22 cellular contexts compared by ENCODE assay signal in the genomic region with DNA sequence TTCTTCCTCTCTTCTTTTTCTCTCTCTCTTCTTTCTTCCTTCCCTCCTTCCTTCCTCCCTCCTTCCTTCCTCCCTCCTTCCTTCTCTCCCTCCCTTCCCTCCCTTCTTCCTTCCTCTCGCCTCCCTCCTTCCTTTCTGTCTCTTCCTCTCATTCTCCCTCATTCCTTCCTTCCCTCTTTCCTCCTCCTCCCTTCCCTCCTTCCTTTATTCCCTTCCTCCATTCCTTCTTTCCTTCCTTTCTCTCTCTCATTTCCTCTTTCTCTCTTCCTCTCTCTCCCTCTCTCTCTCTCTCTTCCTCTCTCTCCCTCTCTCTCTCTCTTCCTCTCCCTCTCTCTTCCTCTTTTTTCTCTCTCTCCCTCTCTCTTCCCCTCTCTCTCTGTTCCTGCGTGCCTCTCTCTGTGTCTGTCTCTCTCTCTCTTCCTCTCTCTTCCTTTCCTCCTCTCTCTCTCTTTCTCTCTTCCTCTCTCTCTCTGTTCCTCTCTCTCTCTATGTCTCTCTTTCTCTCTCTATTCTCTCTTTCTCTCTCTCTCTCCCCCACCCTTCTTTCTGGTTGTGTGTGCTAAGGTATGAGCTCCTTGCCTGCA.
"Had no signal": no experiment of that assay in that cellular context is flagged by ENCODE, and none has a peak within 500 bp of the region (broad histone marks: within the 10 kb centered on the region; RNA-seq: fewer than 3 reads in every experiment).

No MANE protein-coding gene starts in this region.

- H3K27ac ChIP-seq: gastroesophageal sphincter, sigmoid colon had no signal

- H3K9me3 ChIP-seq: mucosa of descending colon had no signal

- H3K27ac Mint-ChIP-seq: activated CD4-positive, alpha-beta memory T cell treated with anti-CD3 and anti-CD28 coated beads for 36 hours; activated naive CD4-positive, alpha-beta T cell treated with anti-CD3 and anti-CD28 coated beads for 36 hours; naive thymus-derived CD4-positive, alpha-beta T cell; T-helper 1 cell treated with Interleukin-12 subunit alpha and Interleukin-12 subunit beta and Interleukin-4 antibody, amounts not matched to agents 30 μg/mL and 1 μg/mL, for 36 hours had no signal

- DNase-seq: activated CD4-positive, alpha-beta memory T cell treated with anti-CD3 and anti-CD28 coated beads for 36 hours; activated CD4-positive, alpha-beta T cell treated with anti-CD3 and anti-CD28 coated beads for 48 hours; activated naive CD4-positive, alpha-beta T cell treated with anti-CD3 and anti-CD28 coated beads for 36 hours; activated T-cell treated with anti-CD3 and anti-CD28 coated beads, Interleukin-2, amount 50 U/mL, for 48 hours; amygdala; cerebellar nuclear complex; cortex of kidney; head of caudate nucleus; mesenchymal stem cell; naive thymus-derived CD4-positive, alpha-beta T cell; occipital lobe; sigmoid colon; stimulated activated CD4-positive, alpha-beta T cell treated with anti-CD3 and anti-CD28 coated beads, Interleukin-15, amount 100 ng/mL, for 24 hours; stimulated activated CD4-positive, alpha-beta T cell treated with anti-CD3 and anti-CD28 coated beads, Interleukin-2, amount 100 ng/mL, for 48 hours; stimulated activated CD8-positive, alpha-beta memory T cell treated with anti-CD3 and anti-CD28 coated beads, Interleukin-4, amount 100 ng/mL, for 48 hours; stimulated activated naive CD4-positive, alpha-beta T cell treated with Interleukin-2 at 50 U/mL for 16 hours had no signal

- H3K4me3 Mint-ChIP-seq: activated CD4-positive, alpha-beta memory T cell treated with anti-CD3 and anti-CD28 coated beads for 36 hours; activated naive CD4-positive, alpha-beta T cell treated with anti-CD3 and anti-CD28 coated beads for 36 hours; neural crest cell; T-helper 1 cell treated with Interleukin-12 subunit alpha and Interleukin-12 subunit beta and Interleukin-4 antibody, amounts not matched to agents 30 μg/mL and 1 μg/mL, for 36 hours had no signal

- H3K36me3 Mint-ChIP-seq: activated CD4-positive, alpha-beta memory T cell treated with anti-CD3 and anti-CD28 coated beads for 36 hours had no signal

- H3K4me1 ChIP-seq: gastroesophageal sphincter, sigmoid colon had no signal

- H3K4me2 ChIP-seq: smooth muscle cell had no signal

- H3K4me3 ChIP-seq: gastroesophageal sphincter, mucosa of descending colon, sigmoid colon, smooth muscle cell had no signal

- H3K36me3 ChIP-seq: gastroesophageal sphincter, sigmoid colon, tibial nerve had no signal
